Comparison of ENCODE assay signal across 1 cellular context in genomic region chr20:47257256-47257655, GRCh38.
TF ChIP-seq lines count a peak whose summit lies in the region.

No MANE protein-coding gene starts in this region.

TF ChIP-seq in K562, 482 proteins besides CTCF, POLR2A, EP300 and RAD21 (continued from another document and continues in another):
- TF ChIP-seq AFF1 (IDR thresholded peaks at IDR 0.05; ENCODE audit: low read depth in 1 of 2, partially characterized antibody in 2 of 2) (peak in 1 of 2 experiments; percentile 30), NKRF (IDR thresholded peaks at IDR 0.05; ENCODE audit: borderline replicate concordance) (no peak), DACH1 (IDR thresholded peaks at IDR 0.05; ENCODE audit: partially characterized antibody) (no peak), BRF1 (IDR thresholded peaks at IDR 0.05; ENCODE audit: borderline replicate concordance, extremely low read depth, insufficient read length) (no peak), TRIM25 (IDR thresholded peaks at IDR 0.05; ENCODE audit: borderline replicate concordance) (no peak), L3MBTL2 (IDR thresholded peaks at IDR 0.05) (no peak), ZNF41 (CRISPR knock-in tag; conservative IDR thresholded peaks at IDR 0.05) (no peak), SMAD4 (CRISPR knock-in tag; conservative IDR thresholded peaks at IDR 0.05) (no peak), SMARCA5 (IDR thresholded peaks at IDR 0.05) (peak; percentile 66; the same call in 1 of the 2 replicates), RBM34 (IDR thresholded peaks at IDR 0.05; ENCODE audit: borderline replicate concordance, insufficient read depth, low read length) (no peak), PKNOX1 (IDR thresholded peaks at IDR 0.05) (no peak), ZBTB17 (CRISPR knock-in tag; IDR thresholded peaks at IDR 0.05) (no peak), ID3 (CRISPR knock-in tag; IDR thresholded peaks at IDR 0.05) (no peak), ID3 (tag; IDR thresholded peaks at IDR 0.05) (no peak), ZNF77 (CRISPR knock-in tag; IDR thresholded peaks at IDR 0.05) (no peak), ZFP36 (IDR thresholded peaks at IDR 0.05; ENCODE audit: low read depth, low read length, partially characterized antibody) (no peak), ZNF253 (CRISPR knock-in tag; conservative IDR thresholded peaks at IDR 0.05) (no peak), THRB (CRISPR knock-in tag; conservative IDR thresholded peaks at IDR 0.05) (0 out of 2 replicates have a peak, but pooled peaks have one; percentile 26), BRCA1 (IDR thresholded peaks at IDR 0.05) (no peak), BRCA1 (CRISPR knock-in tag; IDR thresholded peaks at IDR 0.05) (no peak), HDAC8 (tag; IDR thresholded peaks at IDR 0.05) (no peak), IRF1 (CRISPR knock-in tag; IDR thresholded peaks at IDR 0.05; ENCODE audit: borderline replicate concordance) (no peak), XRCC5 (IDR thresholded peaks at IDR 0.05; ENCODE audit: low read depth, low read length) (no peak), ZNF408 (CRISPR knock-in tag; IDR thresholded peaks at IDR 0.05; ENCODE audit: low read depth) (no peak), HDAC2 (IDR thresholded peaks at IDR 0.05) (no peak)
- TF ChIP-seq, protein P1, sequence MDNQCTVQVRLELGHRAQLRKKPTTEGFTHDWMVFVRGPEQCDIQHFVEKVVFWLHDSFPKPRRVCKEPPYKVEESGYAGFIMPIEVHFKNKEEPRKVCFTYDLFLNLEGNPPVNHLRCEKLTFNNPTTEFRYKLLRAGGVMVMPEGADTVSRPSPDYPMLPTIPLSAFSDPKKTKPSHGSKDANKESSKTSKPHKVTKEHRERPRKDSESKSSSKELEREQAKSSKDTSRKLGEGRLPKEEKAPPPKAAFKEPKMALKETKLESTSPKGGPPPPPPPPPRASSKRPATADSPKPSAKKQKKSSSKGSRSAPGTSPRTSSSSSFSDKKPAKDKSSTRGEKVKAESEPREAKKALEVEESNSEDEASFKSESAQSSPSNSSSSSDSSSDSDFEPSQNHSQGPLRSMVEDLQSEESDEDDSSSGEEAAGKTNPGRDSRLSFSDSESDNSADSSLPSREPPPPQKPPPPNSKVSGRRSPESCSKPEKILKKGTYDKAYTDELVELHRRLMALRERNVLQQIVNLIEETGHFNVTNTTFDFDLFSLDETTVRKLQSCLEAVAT (IDR thresholded peaks at IDR 0.05): peak in 1 of 2 experiments; percentile 25; a peak in 1 of 4 replicates
- TF ChIP-seq, protein P2, sequence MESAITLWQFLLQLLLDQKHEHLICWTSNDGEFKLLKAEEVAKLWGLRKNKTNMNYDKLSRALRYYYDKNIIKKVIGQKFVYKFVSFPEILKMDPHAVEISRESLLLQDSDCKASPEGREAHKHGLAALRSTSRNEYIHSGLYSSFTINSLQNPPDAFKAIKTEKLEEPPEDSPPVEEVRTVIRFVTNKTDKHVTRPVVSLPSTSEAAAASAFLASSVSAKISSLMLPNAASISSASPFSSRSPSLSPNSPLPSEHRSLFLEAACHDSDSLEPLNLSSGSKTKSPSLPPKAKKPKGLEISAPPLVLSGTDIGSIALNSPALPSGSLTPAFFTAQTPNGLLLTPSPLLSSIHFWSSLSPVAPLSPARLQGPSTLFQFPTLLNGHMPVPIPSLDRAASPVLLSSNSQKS (CRISPR knock-in tag; IDR thresholded peaks at IDR 0.05): no peak
- TF ChIP-seq, protein P3, sequence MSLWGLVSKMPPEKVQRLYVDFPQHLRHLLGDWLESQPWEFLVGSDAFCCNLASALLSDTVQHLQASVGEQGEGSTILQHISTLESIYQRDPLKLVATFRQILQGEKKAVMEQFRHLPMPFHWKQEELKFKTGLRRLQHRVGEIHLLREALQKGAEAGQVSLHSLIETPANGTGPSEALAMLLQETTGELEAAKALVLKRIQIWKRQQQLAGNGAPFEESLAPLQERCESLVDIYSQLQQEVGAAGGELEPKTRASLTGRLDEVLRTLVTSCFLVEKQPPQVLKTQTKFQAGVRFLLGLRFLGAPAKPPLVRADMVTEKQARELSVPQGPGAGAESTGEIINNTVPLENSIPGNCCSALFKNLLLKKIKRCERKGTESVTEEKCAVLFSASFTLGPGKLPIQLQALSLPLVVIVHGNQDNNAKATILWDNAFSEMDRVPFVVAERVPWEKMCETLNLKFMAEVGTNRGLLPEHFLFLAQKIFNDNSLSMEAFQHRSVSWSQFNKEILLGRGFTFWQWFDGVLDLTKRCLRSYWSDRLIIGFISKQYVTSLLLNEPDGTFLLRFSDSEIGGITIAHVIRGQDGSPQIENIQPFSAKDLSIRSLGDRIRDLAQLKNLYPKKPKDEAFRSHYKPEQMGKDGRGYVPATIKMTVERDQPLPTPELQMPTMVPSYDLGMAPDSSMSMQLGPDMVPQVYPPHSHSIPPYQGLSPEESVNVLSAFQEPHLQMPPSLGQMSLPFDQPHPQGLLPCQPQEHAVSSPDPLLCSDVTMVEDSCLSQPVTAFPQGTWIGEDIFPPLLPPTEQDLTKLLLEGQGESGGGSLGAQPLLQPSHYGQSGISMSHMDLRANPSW (CRISPR knock-in tag; IDR thresholded peaks at IDR 0.05): no peak
- TF ChIP-seq, protein P4, sequence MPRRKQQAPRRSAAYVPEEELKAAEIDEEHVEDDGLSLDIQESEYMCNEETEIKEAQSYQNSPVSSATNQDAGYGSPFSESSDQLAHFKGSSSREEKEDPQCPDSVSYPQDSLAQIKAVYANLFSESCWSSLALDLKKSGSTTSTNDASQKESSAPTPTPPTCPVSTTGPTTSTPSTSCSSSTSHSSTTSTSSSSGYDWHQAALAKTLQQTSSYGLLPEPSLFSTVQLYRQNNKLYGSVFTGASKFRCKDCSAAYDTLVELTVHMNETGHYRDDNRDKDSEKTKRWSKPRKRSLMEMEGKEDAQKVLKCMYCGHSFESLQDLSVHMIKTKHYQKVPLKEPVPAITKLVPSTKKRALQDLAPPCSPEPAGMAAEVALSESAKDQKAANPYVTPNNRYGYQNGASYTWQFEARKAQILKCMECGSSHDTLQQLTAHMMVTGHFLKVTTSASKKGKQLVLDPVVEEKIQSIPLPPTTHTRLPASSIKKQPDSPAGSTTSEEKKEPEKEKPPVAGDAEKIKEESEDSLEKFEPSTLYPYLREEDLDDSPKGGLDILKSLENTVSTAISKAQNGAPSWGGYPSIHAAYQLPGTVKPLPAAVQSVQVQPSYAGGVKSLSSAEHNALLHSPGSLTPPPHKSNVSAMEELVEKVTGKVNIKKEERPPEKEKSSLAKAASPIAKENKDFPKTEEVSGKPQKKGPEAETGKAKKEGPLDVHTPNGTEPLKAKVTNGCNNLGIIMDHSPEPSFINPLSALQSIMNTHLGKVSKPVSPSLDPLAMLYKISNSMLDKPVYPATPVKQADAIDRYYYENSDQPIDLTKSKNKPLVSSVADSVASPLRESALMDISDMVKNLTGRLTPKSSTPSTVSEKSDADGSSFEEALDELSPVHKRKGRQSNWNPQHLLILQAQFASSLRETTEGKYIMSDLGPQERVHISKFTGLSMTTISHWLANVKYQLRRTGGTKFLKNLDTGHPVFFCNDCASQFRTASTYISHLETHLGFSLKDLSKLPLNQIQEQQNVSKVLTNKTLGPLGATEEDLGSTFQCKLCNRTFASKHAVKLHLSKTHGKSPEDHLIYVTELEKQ (CRISPR knock-in tag; IDR thresholded peaks at IDR 0.05): no peak
- TF ChIP-seq, protein P5, sequence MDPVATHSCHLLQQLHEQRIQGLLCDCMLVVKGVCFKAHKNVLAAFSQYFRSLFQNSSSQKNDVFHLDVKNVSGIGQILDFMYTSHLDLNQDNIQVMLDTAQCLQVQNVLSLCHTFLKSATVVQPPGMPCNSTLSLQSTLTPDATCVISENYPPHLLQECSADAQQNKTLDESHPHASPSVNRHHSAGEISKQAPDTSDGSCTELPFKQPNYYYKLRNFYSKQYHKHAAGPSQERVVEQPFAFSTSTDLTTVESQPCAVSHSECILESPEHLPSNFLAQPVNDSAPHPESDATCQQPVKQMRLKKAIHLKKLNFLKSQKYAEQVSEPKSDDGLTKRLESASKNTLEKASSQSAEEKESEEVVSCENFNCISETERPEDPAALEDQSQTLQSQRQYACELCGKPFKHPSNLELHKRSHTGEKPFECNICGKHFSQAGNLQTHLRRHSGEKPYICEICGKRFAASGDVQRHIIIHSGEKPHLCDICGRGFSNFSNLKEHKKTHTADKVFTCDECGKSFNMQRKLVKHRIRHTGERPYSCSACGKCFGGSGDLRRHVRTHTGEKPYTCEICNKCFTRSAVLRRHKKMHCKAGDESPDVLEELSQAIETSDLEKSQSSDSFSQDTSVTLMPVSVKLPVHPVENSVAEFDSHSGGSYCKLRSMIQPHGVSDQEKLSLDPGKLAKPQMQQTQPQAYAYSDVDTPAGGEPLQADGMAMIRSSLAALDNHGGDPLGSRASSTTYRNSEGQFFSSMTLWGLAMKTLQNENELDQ (CRISPR knock-in tag; IDR thresholded peaks at IDR 0.05; ENCODE audit: borderline replicate concordance): no peak
